9 cellular contexts compared by ENCODE assay signal in genomic region chr16:87457724-87458423, GRCh38. TPM values are rescaled to one million over a fixed set of nuclear protein-coding genes. Genes with fewer than 3 reads are reported as not detected.
DNase-seq lines count a peak whose midpoint lies in the region; ATAC-seq and TF ChIP-seq lines count a peak whose summit lies in the region.
"Had no signal": no experiment of that assay in that cellular context is flagged by ENCODE, and none has a peak within 500 bp of the region (broad histone marks: within the 10 kb centered on the region; RNA-seq: fewer than 3 reads in every experiment).

No MANE protein-coding gene starts in this region.

- no peak overlapping the region for H2AFZ ChIP-seq in hepatocyte

- H3K27me3 ChIP-seq in hepatocyte: no peaks in the 10 kb centered on the region
- H3K27me3 ChIP-seq in subcutaneous abdominal adipose tissue (ENCODE audit: control insufficient read depth in 5 of 5, insufficient read depth in 4 of 5, low read length in 5 of 5): no peaks in the 10 kb centered on the region
- no peaks in the 10 kb centered on the region for H3K27me3 ChIP-seq in spleen (replicated peaks in 1 of 7)

- no peak for TF ChIP-seq POLR2A in spleen (IDR thresholded peaks at IDR 0.05)

- intact Hi-C loops in spleen (cut with DNase I; ENCODE audit: low total_unique reads): no loop called here

- ATAC-seq in HG03520 (IDR thresholded peaks at IDR 0.05; ENCODE audit: unreplicated experiment): no peak

- H4K20me1 ChIP-seq in hepatocyte (ENCODE audit: insufficient read depth, poor library complexity, severe bottlenecking): peaks cover 12% of the 10 kb centered on the region

- TF ChIP-seq CTCF in hepatocyte (IDR thresholded peaks at IDR 0.05; ENCODE audit: poor library complexity) (no peak), spleen (IDR thresholded peaks at IDR 0.05 in 8 of 11, conservative IDR thresholded peaks at IDR 0.05 in 3 of 11) (no peak)

- H3K79me2 ChIP-seq in hepatocyte: peaks cover 59% of the 10 kb centered on the region

- peaks cover 6% of the 10 kb centered on the region for H3K4me1 ChIP-seq in hepatocyte (ENCODE audit: insufficient read depth)
- peaks cover 3 to 33% (median 26%) of the 10 kb centered on the region in 5 donors for H3K4me1 ChIP-seq in subcutaneous abdominal adipose tissue (ENCODE audit: control insufficient read depth in 5 of 5, insufficient read depth in 5 of 5, low read length in 5 of 5)
- peaks cover 4 to 16% (median 9%) of the 10 kb centered on the region in 6 donors for H3K4me1 ChIP-seq in spleen

- H3K36me3 ChIP-seq in hepatocyte (replicated peaks; ENCODE audit: insufficient read depth, low read depth) (no peaks in the 10 kb centered on the region), subcutaneous abdominal adipose tissue (ENCODE audit: control insufficient read depth in 5 of 5, insufficient read depth in 5 of 5, low read length in 5 of 5) (peaks cover 0 to 40% (median 26%) of the 10 kb centered on the region in 5 donors), spleen (peaks cover 0 to 60% (median 17%) of the 10 kb centered on the region in 6 donors)

- no peaks in the 10 kb centered on the region for H3K9me2 ChIP-seq in hepatocyte (replicated peaks; ENCODE audit: insufficient read depth)

- 59% methylated on average over 22 of the region's 22 CpGs for WGBS in hepatocyte (ENCODE audit: low lambda C conversion rate, missing lambda C conversion rate)
- 73 to 86% (median 85%) methylated on average over 22 of the region's 22 CpGs for WGBS in spleen, 5 donors

- H3K27ac ChIP-seq in hepatocyte: peak overlapping the region; percentile 59
- H3K27ac ChIP-seq in subcutaneous abdominal adipose tissue (ENCODE audit: low read depth, low read length): peak overlapping the region; percentile 42
- no peak overlapping the region for H3K27ac ChIP-seq in spleen
- H3K27ac ChIP-seq: C4-2B had no signal

- DNase-seq in activated CD4-positive, alpha-beta T cell treated with anti-CD3 and anti-CD28 coated beads for 4 hours: peak; percentile 41 to 44
- no peak for DNase-seq in activated CD4-positive, alpha-beta T cell treated with anti-CD3 and anti-CD28 coated beads for 1 hour
- peak; percentile 21 to 40 for DNase-seq in activated CD4-positive, alpha-beta T cell treated with anti-CD3 and anti-CD28 coated beads, Interleukin-2, amount 50 U/mL, for 4 hours
- DNase-seq in hepatocyte (ENCODE audit: low spot score) (peak; percentile 57), retina (no peak), spleen (no peak)

- H3K9ac ChIP-seq in subcutaneous abdominal adipose tissue (ENCODE audit: low read length in 5 of 5): no peak overlapping the region

- H3K9me3 ChIP-seq in hepatocyte (ENCODE audit: low read depth) (no peaks in the 10 kb centered on the region), subcutaneous abdominal adipose tissue (ENCODE audit: control insufficient read depth in 5 of 5, low read length in 5 of 5) (no peaks in the 10 kb centered on the region), spleen (no peaks in the 10 kb centered on the region)

- peak overlapping the region; percentile 26 for H3K4me2 ChIP-seq in hepatocyte

- H3K4me3 ChIP-seq in hepatocyte (no peak overlapping the region), subcutaneous abdominal adipose tissue (ENCODE audit: low read depth in 1 of 5, low read length in 5 of 5) (peak overlapping the region in 1 of 5 donors; percentile 20), spleen (no peak overlapping the region)

RNA-seq across cellular contexts. Expression of gene ZCCHC14, which starts 35.0 kb away (rescaled TPM):
- total RNA-seq in hepatocyte (12.6 and 14.5 TPM in 2 replicates), spleen (10 to 100 TPM; 11.4 to 18.3 (median 14.2) TPM)
- polyA plus RNA-seq in hepatocyte (4.3 and 5.8 TPM in 2 replicates), spleen (1 to 10 TPM; 1.6 to 3.7 (median 1.8) TPM)

Comparison
In these comparisons a context has a peak if more than half of its experiments do, and no peak if none do; other contexts are left out.
1. DNase-seq: peak in activated CD4-positive, alpha-beta T cell treated with anti-CD3 and anti-CD28 coated beads for 4 hours (2 of 2), activated CD4-positive, alpha-beta T cell treated with anti-CD3 and anti-CD28 coated beads, Interleukin-2, amount 50 U/mL, for 4 hours (2 of 2) and hepatocyte (single experiment); none in activated CD4-positive, alpha-beta T cell treated with anti-CD3 and anti-CD28 coated beads for 1 hour (single experiment), retina (single experiment) and spleen (single experiment).
2. H3K27ac ChIP-seq: peak in hepatocyte (single experiment) and subcutaneous abdominal adipose tissue (single experiment); none in spleen (0 of 8).